Comparison of ENCODE assay signal across 1 cellular context in genomic region chr12:45991289-45992249, GRCh38.
TF ChIP-seq lines count a peak whose summit lies in the region.

No MANE protein-coding gene starts in this region.

TF ChIP-seq in HEK293, 187 proteins besides CTCF, POLR2A, EP300 and RAD21 (continued from another document and continues in another):
- TF ChIP-seq ZFHX2 (tag by site-specific recombination; conservative IDR thresholded peaks at IDR 0.05) (peak; percentile 87), REST (tag by site-specific recombination; IDR thresholded peaks at IDR 0.05) (peak; percentile 54; the same call in 1 of the 2 replicates), ZBTB20 (tag by site-specific recombination; IDR thresholded peaks at IDR 0.05) (peak; percentile 98), KLF7 (tag by site-specific recombination; IDR thresholded peaks at IDR 0.05; ENCODE audit: borderline replicate concordance) (peak; percentile 88), ZNF580 (tag by site-specific recombination; IDR thresholded peaks at IDR 0.05) (peak; percentile 63), GLIS1 (tag by site-specific recombination; IDR thresholded peaks at IDR 0.05) (peak; percentile 71), ZNF350 (tag by site-specific recombination; IDR thresholded peaks at IDR 0.05) (no peak), ZSCAN30 (tag by site-specific recombination; IDR thresholded peaks at IDR 0.05) (peak; percentile 75; the same call in 1 of the 2 replicates), ZBTB7A (tag by site-specific recombination; IDR thresholded peaks at IDR 0.05; ENCODE audit: low read depth) (0 out of 2 replicates have a peak, but pooled peaks have one; percentile 56), MZF1 (tag by site-specific recombination; IDR thresholded peaks at IDR 0.05; ENCODE audit: borderline replicate concordance) (peak; percentile 91; the same call in 1 of the 2 replicates), ZNF2 (tag by site-specific recombination; IDR thresholded peaks at IDR 0.05) (peak; percentile 95), ZNF366 (tag by site-specific recombination; conservative IDR thresholded peaks at IDR 0.05) (peak; percentile 87), ZNF26 (tag by site-specific recombination; IDR thresholded peaks at IDR 0.05) (no peak), ZNF501 (tag by site-specific recombination; IDR thresholded peaks at IDR 0.05) (peak; percentile 99), ZNF341 (tag by site-specific recombination; IDR thresholded peaks at IDR 0.05; ENCODE audit: low read depth) (peak; percentile 66), ZXDB (tag by site-specific recombination; IDR thresholded peaks at IDR 0.05) (peak; percentile 88), ZNF324 (tag by site-specific recombination; IDR thresholded peaks at IDR 0.05) (peak; percentile 78), ZNF658 (tag by site-specific recombination; IDR thresholded peaks at IDR 0.05) (no peak), ZNF785 (tag by site-specific recombination; IDR thresholded peaks at IDR 0.05) (peak; percentile 25; the same call in 1 of the 2 replicates), BCL11A (tag by site-specific recombination; IDR thresholded peaks at IDR 0.05; ENCODE audit: low read depth) (peak; percentile 94), KLF9 (tag by site-specific recombination; IDR thresholded peaks at IDR 0.05; ENCODE audit: low read depth) (peak; percentile 67), HIC1 (tag by site-specific recombination; IDR thresholded peaks at IDR 0.05) (peak; percentile 80), GLI4 (tag by site-specific recombination; IDR thresholded peaks at IDR 0.05) (peak; percentile 72; the same call in 1 of the 2 replicates), ZBTB17 (tag by site-specific recombination; IDR thresholded peaks at IDR 0.05) (peak; percentile 100), KLF8 (tag by site-specific recombination; IDR thresholded peaks at IDR 0.05) (peak; percentile 90), SCRT2 (tag by site-specific recombination; IDR thresholded peaks at IDR 0.05) (peak; percentile 59; the same call in 1 of the 2 replicates), OVOL3 (tag by site-specific recombination; IDR thresholded peaks at IDR 0.05) (0 out of 2 replicates have a peak, but pooled peaks have one; percentile 19), ZBTB44 (tag by site-specific recombination; IDR thresholded peaks at IDR 0.05) (peak; percentile 68), REPIN1 (tag by site-specific recombination; IDR thresholded peaks at IDR 0.05; ENCODE audit: low read depth) (no peak; the same call in 1 of the 2 replicates), ZNF704 (tag by site-specific recombination; IDR thresholded peaks at IDR 0.05) (no peak), ZNF280D (tag by site-specific recombination; IDR thresholded peaks at IDR 0.05) (peak; percentile 8; the same call in 1 of the 2 replicates), ZNF121 (tag by site-specific recombination; IDR thresholded peaks at IDR 0.05) (peak; percentile 99), ZNF18 (tag by site-specific recombination; IDR thresholded peaks at IDR 0.05) (no peak), ZSCAN23 (tag by site-specific recombination; IDR thresholded peaks at IDR 0.05) (peak; percentile 37; the same call in 1 of the 2 replicates), ZNF221 (tag by site-specific recombination; IDR thresholded peaks at IDR 0.05; ENCODE audit: borderline replicate concordance) (no peak), ZNF623 (tag by site-specific recombination; IDR thresholded peaks at IDR 0.05) (peak; percentile 14; the same call in 1 of the 2 replicates), EGR2 (tag by site-specific recombination; IDR thresholded peaks at IDR 0.05; ENCODE audit: low read depth) (peak; percentile 81), ZNF24 (tag by site-specific recombination; IDR thresholded peaks at IDR 0.05) (peak; percentile 89), PRDM10 (tag by site-specific recombination; IDR thresholded peaks at IDR 0.05) (peak; percentile 78)
